ENCODE assay signal across 29 cellular contexts in the genomic region with DNA sequence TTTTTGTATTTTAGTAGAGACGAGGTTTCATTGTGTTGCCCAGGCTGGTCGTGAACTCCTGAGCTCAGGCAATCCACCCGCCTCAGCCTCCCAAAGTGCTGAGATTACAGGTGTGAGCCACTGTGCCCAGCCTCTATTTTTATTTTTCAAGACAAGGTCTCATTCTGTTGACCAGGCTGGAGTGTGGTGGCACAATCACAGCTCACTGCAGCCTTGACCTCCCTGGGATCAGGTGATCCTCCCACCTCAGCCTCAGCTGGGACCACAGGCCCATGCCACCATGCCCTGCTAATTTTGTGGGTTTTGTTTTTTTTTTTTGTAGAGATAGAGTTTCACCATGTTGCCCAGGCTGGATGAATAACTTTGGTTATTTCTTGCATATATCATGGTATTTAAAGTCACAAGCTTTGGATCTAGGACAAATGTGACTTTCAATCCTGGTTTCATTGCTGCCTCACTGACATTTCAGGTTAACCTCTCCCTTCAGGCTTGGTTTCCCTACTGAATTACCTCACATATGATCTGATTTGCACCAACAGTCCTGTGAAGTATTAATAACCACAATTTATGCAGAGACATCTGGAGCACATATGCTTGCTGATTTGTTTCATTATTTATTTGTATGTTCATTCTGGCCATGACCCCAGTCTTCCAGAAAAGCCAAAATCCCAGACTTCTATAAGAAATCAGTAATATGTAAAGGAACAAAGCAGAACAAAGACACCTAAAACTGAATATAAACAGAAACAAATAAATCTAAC.
DNase-seq lines count a peak whose midpoint lies in the region; ATAC-seq, FAIRE-seq and TF ChIP-seq lines count a peak whose summit lies in the region.
"Had no signal": no experiment of that assay in that cellular context is flagged by ENCODE, and none has a peak within 500 bp of the region (broad histone marks: within the 10 kb centered on the region; RNA-seq: fewer than 3 reads in every experiment).

No MANE protein-coding gene starts in this region.

- H3K4me2 ChIP-seq in OCI-LY3 (ENCODE audit: low read length): 0 out of 2 replicates have a peak overlapping the region, but pooled peaks have one; percentile 17

- no peak overlapping the region for H3K9ac ChIP-seq in OCI-LY3 (ENCODE audit: low read length)

- H3K36me3 ChIP-seq in OCI-LY3 (replicated peaks; ENCODE audit: low read depth, low read length): no peaks in the 10 kb centered on the region
- H3K36me3 ChIP-seq in WERI-Rb-1: no peaks in the 10 kb centered on the region
- H3K36me3 ChIP-seq: ascending aorta, esophagus squamous epithelium, stomach had no signal

- peaks cover 12% of the 10 kb centered on the region for H3K4me1 ChIP-seq in OCI-LY3 (ENCODE audit: low read length)

- H3K4me3 ChIP-seq in HFF-Myc (replicated peaks; ENCODE audit: low read depth, low read length) (no peak overlapping the region), OCI-LY3 (ENCODE audit: low read length) (no peak overlapping the region), WERI-Rb-1 (ENCODE audit: low read depth, low read length) (no peak overlapping the region)
- H3K4me3 ChIP-seq: ascending aorta, esophagus squamous epithelium, skin epidermis, stomach had no signal

- H3K9me3 ChIP-seq in OCI-LY3 (ENCODE audit: insufficient read depth, low read length): no peaks in the 10 kb centered on the region
- no peaks in the 10 kb centered on the region for H3K9me3 ChIP-seq in WERI-Rb-1 (ENCODE audit: severe bottlenecking)
- H3K9me3 ChIP-seq: ascending aorta, esophagus squamous epithelium, stomach had no signal

- no peak overlapping the region for H2AFZ ChIP-seq in OCI-LY3 (ENCODE audit: low read depth, low read length)

- peak; percentile 90 for DNase-seq in DMS 273 (lab: John Stamatoyannopoulos, UW; ENCODE audit: unreplicated experiment)
- peak; percentile 69 for DNase-seq in HFF-Myc (ENCODE audit: extremely low read depth, low read depth)
- DNase-seq in fibroblast of peridontal ligament (ENCODE audit: extremely low read depth): peak; percentile 75
- no peak for DNase-seq in GM19239 (ENCODE audit: insufficient read length, low spot score)
- DNase-seq in WERI-Rb-1: no peak
- DNase-seq: activated CD4-positive, alpha-beta T cell treated with anti-CD3 and anti-CD28 coated beads for 1 hour; activated effector memory CD4-positive, alpha-beta T cell treated with Interleukin-2 at 50 U/mL for 16 hours; activated naive CD8-positive, alpha-beta T cell treated with anti-CD3 and anti-CD28 coated beads for 36 hours; AML-193; CD4-positive, alpha-beta memory T cell; central memory CD4-positive, alpha-beta T cell; DMS53; esophagus squamous epithelium; GF-D8; glutamatergic neuron; GOT3; NCI-H1092; NCI-H2029; NCI-H226; OCI-M1; stomach; T-helper 2 cell had no signal

- no peaks in the 10 kb centered on the region for H3K79me2 ChIP-seq in OCI-LY3 (ENCODE audit: low read length)

- H4K20me1 ChIP-seq in OCI-LY3 (ENCODE audit: insufficient read depth, low read length): no peaks in the 10 kb centered on the region

- TF ChIP-seq CTCF in HFF-Myc (IDR thresholded peaks at IDR 0.05; ENCODE audit: low read depth, low read length, missing control alignments) (no peak), OCI-LY3 (IDR thresholded peaks at IDR 0.05; ENCODE audit: low read depth, low read length) (no peak), WERI-Rb-1 (IDR thresholded peaks at IDR 0.05; ENCODE audit: low read depth, low read length) (no peak)

- no peak overlapping the region for H3K27ac ChIP-seq in OCI-LY3 (ENCODE audit: low read length)
- no peak overlapping the region for H3K27ac ChIP-seq in WERI-Rb-1
- H3K27ac ChIP-seq: ascending aorta, esophagus squamous epithelium, skin epidermis, stomach had no signal

- no peak for ATAC-seq in GM19452 (IDR thresholded peaks at IDR 0.05; ENCODE audit: unreplicated experiment)
- no peak for ATAC-seq in HG03520 (IDR thresholded peaks at IDR 0.05; ENCODE audit: unreplicated experiment)
- ATAC-seq: natural killer cell treated with Interleukin-12 subunit alpha and Interleukin-12 subunit beta and Interleukin-15 and Interleukin-18, amount 100 ng/mL, for 72 hours had no signal

- no peaks in the 10 kb centered on the region for H3K27me3 ChIP-seq in OCI-LY3 (ENCODE audit: low read depth, low read length)
- no peaks in the 10 kb centered on the region for H3K27me3 ChIP-seq in WERI-Rb-1 (ENCODE audit: insufficient read depth, low read depth, severe bottlenecking)
- H3K27me3 ChIP-seq: ascending aorta, esophagus squamous epithelium, stomach had no signal

- FAIRE-seq in GM19239 (lab: Jason Lieb, UNC): no peak
- FAIRE-seq: A204.1 had no signal

Comparison
In these comparisons a context has a peak if more than half of its experiments do, and no peak if none do; other contexts are left out.
1. DNase-seq: peak in DMS 273 (single experiment), HFF-Myc (single experiment) and fibroblast of peridontal ligament (single experiment); none in GM19239 (single experiment) and WERI-Rb-1 (single experiment).